ENCODE assay signal across 12 cellular contexts in genomic region chr5:174145821-174146220, GRCh38.
DNase-seq lines count a peak whose midpoint lies in the region; ATAC-seq and TF ChIP-seq lines count a peak whose summit lies in the region.
"Had no signal": no experiment of that assay in that cellular context is flagged by ENCODE, and none has a peak within 500 bp of the region (broad histone marks: within the 10 kb centered on the region; RNA-seq: fewer than 3 reads in every experiment).

No MANE protein-coding gene starts in this region.

- H3K4me1 ChIP-seq in HAP-1 = no peaks in the 10 kb centered on the region
- H3K4me1 ChIP-seq: A549, upper lobe of left lung had no signal

- no peak for ATAC-seq in HG02840 (IDR thresholded peaks at IDR 0.05; ENCODE audit: low FRiP score, unreplicated experiment)
- ATAC-seq: A549 had no signal

- H3K9me3 ChIP-seq in HAP-1 = no peaks in the 10 kb centered on the region
- H3K9me3 ChIP-seq: A549, upper lobe of left lung had no signal

- H3K27me3 ChIP-seq in HAP-1 (ENCODE audit: low read depth) = no peaks in the 10 kb centered on the region
- H3K27me3 ChIP-seq: upper lobe of left lung had no signal

- DNase-seq in NCI-H1436 (lab: John Stamatoyannopoulos, UW) (peak; percentile 2), NCI-H1436 treated with DMSO at 0.1 percent for 48 hours (lab: John Stamatoyannopoulos, UW) (no peak), NCI-H128 (lab: John Stamatoyannopoulos, UW; ENCODE audit: unreplicated experiment) (peak; percentile 12), cardiac fibroblast (ENCODE audit: low read depth in 2 of 2) (peak; percentile 3), nucleus accumbens (lab: John Stamatoyannopoulos, UW) (peak in 53 of 56 donors; percentile 27 to 94 (median 79)), HPDE6-E6E7 (ENCODE audit: extremely low spot score) (no peak), HAP-1 (ENCODE audit: low spot score in 2 of 2) (no peak)
- DNase-seq: cortex of kidney, GF-D8, upper lobe of left lung had no signal

- H3K4me3 ChIP-seq in cardiac fibroblast (replicated peaks in 1 of 2; ENCODE audit: low read depth in 2 of 2, low read length in 2 of 2) (no peak overlapping the region), HAP-1 (no peak overlapping the region)
- H3K4me3 ChIP-seq: A549, upper lobe of left lung had no signal

- no peaks in the 10 kb centered on the region for H3K36me3 ChIP-seq in HAP-1 (replicated peaks)
- H3K36me3 ChIP-seq: upper lobe of left lung had no signal

- in situ Hi-C loops in HAP-1 (cut with MboI; ENCODE audit: low sequenced_read_pairs) = no loop called here

- TF ChIP-seq CTCF in cardiac fibroblast (IDR thresholded peaks at IDR 0.05; ENCODE audit: low read depth, low read length) = no peak

Comparison
In these comparisons a context has a peak if more than half of its experiments do, and no peak if none do; other contexts are left out.
1. DNase-seq: peak in NCI-H1436 (single experiment), NCI-H128 (single experiment), cardiac fibroblast (2 of 2) and nucleus accumbens (53 of 56); none in NCI-H1436 treated with DMSO at 0.1 percent for 48 hours (single experiment), HPDE6-E6E7 (single experiment) and HAP-1 (0 of 2).